ENCODE assay signal across 23 cellular contexts in the genomic region with DNA sequence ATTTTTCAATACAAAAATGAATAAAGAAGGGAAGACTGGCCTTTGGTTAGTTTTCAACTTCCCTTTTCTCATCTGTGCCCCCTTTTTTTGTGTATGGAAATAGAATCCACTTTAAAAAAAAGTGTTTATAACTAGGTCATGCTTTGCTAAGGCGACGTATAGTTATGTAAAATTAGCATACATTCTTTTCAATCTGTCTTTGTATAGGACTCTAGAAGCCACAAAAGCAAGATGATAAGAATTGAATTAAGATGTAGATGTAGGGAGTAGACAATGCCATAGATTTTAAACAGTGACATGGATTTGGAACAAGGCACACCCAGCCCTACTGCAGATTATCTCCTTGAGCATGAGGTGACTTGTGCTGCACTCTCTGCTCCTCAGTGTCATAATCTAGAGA.
DNase-seq lines count a peak whose midpoint lies in the region; ATAC-seq, FAIRE-seq and TF ChIP-seq lines count a peak whose summit lies in the region.
"Had no signal": no experiment of that assay in that cellular context is flagged by ENCODE, and none has a peak within 500 bp of the region (broad histone marks: within the 10 kb centered on the region; RNA-seq: fewer than 3 reads in every experiment).

No MANE protein-coding gene starts in this region.

- no peaks in the 10 kb centered on the region for H3K79me2 ChIP-seq in trophoblast cell (ENCODE audit: control insufficient read depth, insufficient read depth, low read length, poor library complexity)

- no peaks in the 10 kb centered on the region for H3K27me3 ChIP-seq in trophoblast cell (ENCODE audit: insufficient read depth, low read length)
- H3K27me3 ChIP-seq in gastrocnemius medialis: no peaks in the 10 kb centered on the region
- H3K27me3 ChIP-seq in upper lobe of right lung: no peaks in the 10 kb centered on the region
- H3K27me3 ChIP-seq: BE2C; BLaER1 treated with 17β-estradiol and CSF1 and Interleukin-3, amounts not matched to agents 10 nM and 100 nM had no signal

- no peak overlapping the region for H3K14ac ChIP-seq in trophoblast cell (ENCODE audit: low read length)

- H2AK5ac ChIP-seq in trophoblast cell (ENCODE audit: low read length): no peak overlapping the region

- no peaks in the 10 kb centered on the region for H3K79me1 ChIP-seq in trophoblast cell (ENCODE audit: low read length)

- H3K4me1 ChIP-seq in trophoblast cell (ENCODE audit: control insufficient read depth in 1 of 2, insufficient read depth in 2 of 2, low read length in 2 of 2): peaks cover 0 to 8% of the 10 kb centered on the region in 2 experiments
- H3K4me1 ChIP-seq in gastrocnemius medialis: no peaks in the 10 kb centered on the region
- no peaks in the 10 kb centered on the region for H3K4me1 ChIP-seq in upper lobe of right lung
- H3K4me1 ChIP-seq: A549, BE2C had no signal

- H3K4me1 Mint-ChIP-seq in naive thymus-derived CD8-positive, alpha-beta T cell: no peaks in the 10 kb centered on the region
- H3K4me1 Mint-ChIP-seq: CD8-positive, alpha-beta memory T cell had no signal

- ATAC-seq in gastrocnemius medialis (no peak), upper lobe of right lung (no peak), HG03025 (IDR thresholded peaks at IDR 0.05; ENCODE audit: low FRiP score, unreplicated experiment) (no peak)
- ATAC-seq in naive thymus-derived CD8-positive, alpha-beta T cell: no peak
- ATAC-seq: A549 had no signal

- no peak overlapping the region for H3K23ac ChIP-seq in trophoblast cell (ENCODE audit: low read length)

- no peaks in the 10 kb centered on the region for H3K9me3 Mint-ChIP-seq in naive thymus-derived CD8-positive, alpha-beta T cell
- H3K9me3 Mint-ChIP-seq: CD14-positive monocyte; CD4-positive, alpha-beta T cell; CD8-positive, alpha-beta memory T cell had no signal

- no peak overlapping the region for H3K4me2 ChIP-seq in trophoblast cell (ENCODE audit: low read length)
- H3K4me2 ChIP-seq: A549 had no signal

- H3K4me3 Mint-ChIP-seq in naive thymus-derived CD8-positive, alpha-beta T cell: no peak overlapping the region
- H3K4me3 Mint-ChIP-seq: CD14-positive monocyte; CD4-positive, alpha-beta T cell; CD8-positive, alpha-beta memory T cell had no signal

- no peak for TF ChIP-seq CTCF in D721Med (IDR thresholded peaks at IDR 0.05; ENCODE audit: insufficient read depth, missing control alignments)
- TF ChIP-seq CTCF in gastrocnemius medialis (IDR thresholded peaks at IDR 0.05 in 4 of 5, conservative IDR thresholded peaks at IDR 0.05 in 1 of 5): no peak
- no peak for TF ChIP-seq CTCF in upper lobe of right lung (IDR thresholded peaks at IDR 0.05)

- H3K36me3 ChIP-seq in trophoblast cell (ENCODE audit: control insufficient read depth in 1 of 2, insufficient read depth in 2 of 2, low read length in 2 of 2) (no peaks in the 10 kb centered on the region), gastrocnemius medialis (no peaks in the 10 kb centered on the region), upper lobe of right lung (no peaks in the 10 kb centered on the region)
- H3K36me3 ChIP-seq: BE2C; BLaER1 treated with 17β-estradiol and CSF1 and Interleukin-3, amounts not matched to agents 10 nM and 100 nM had no signal

- in situ Hi-C loops in gastrocnemius medialis (cut with MboI; ENCODE audit: low sequenced_read_pairs in 4 of 4): no loop called here

- no peak overlapping the region for H2BK12ac ChIP-seq in trophoblast cell (ENCODE audit: low read length)

- H4K91ac ChIP-seq in trophoblast cell (ENCODE audit: low read depth, low read length): no peak overlapping the region

- intact Hi-C loops in gastrocnemius medialis (cut with DNase I; ENCODE audit: low total_unique reads): no loop called here
- intact Hi-C loops in upper lobe of right lung (cut with DNase I): no loop called here

- no peaks in the 10 kb centered on the region for H3K36me3 Mint-ChIP-seq in naive thymus-derived CD8-positive, alpha-beta T cell

- POLR2A ChIA-PET in naive thymus-derived CD8-positive, alpha-beta T cell (lab: Charles Lee): no interaction called here

- H2AFZ ChIP-seq in trophoblast cell (ENCODE audit: insufficient read depth, low read length, poor library complexity): no peak overlapping the region

- DNase-seq in D721Med (ENCODE audit: insufficient read length, low spot score) (peak; percentile 8), NCI-H82 treated with DMSO at 0.1 percent for 48 hours (lab: John Stamatoyannopoulos, UW; ENCODE audit: unreplicated experiment) (peak; percentile 64), trophoblast cell (no peak), gastrocnemius medialis (no peak), upper lobe of right lung (no peak)
- no peak for DNase-seq in naive thymus-derived CD8-positive, alpha-beta T cell
- DNase-seq: 8988T; ACHN; AML-193; BE2C; CD4-positive, alpha-beta T cell; CD8-positive, alpha-beta memory T cell; DMS153; DND-41; GOT3; HCEC 1CT had no signal

- no peak overlapping the region for H4K8ac ChIP-seq in trophoblast cell (ENCODE audit: low read depth, low read length)

- no peak overlapping the region for H3K9ac ChIP-seq in trophoblast cell (ENCODE audit: low read length)
- H3K9ac ChIP-seq: BLaER1 treated with 17β-estradiol and CSF1 and Interleukin-3, amounts not matched to agents 10 nM and 100 nM had no signal

- FAIRE-seq in D721Med (lab: Jason Lieb, UNC): peak; percentile 60
- FAIRE-seq: A549, G401.6, GM12892, H54 had no signal

- no peak overlapping the region for H3K27ac Mint-ChIP-seq in naive thymus-derived CD8-positive, alpha-beta T cell
- H3K27ac Mint-ChIP-seq: CD4-positive, alpha-beta T cell; CD8-positive, alpha-beta memory T cell had no signal

- H3K4me3 ChIP-seq in trophoblast cell (ENCODE audit: low read depth, low read length): no peak overlapping the region
- no peak overlapping the region for H3K4me3 ChIP-seq in gastrocnemius medialis
- no peak overlapping the region for H3K4me3 ChIP-seq in upper lobe of right lung
- H3K4me3 ChIP-seq: A549; BLaER1 treated with 17β-estradiol and CSF1 and Interleukin-3, amounts not matched to agents 10 nM and 100 nM had no signal

- WGBS in trophoblast cell (ENCODE audit: extremely low coverage, insufficient coverage, insufficient read length): no CpG with 5 or more reads among the region's 2 CpGs

- no peak overlapping the region for H4K12ac ChIP-seq in trophoblast cell (ENCODE audit: low read depth, low read length)

- H3K27me3 Mint-ChIP-seq in naive thymus-derived CD8-positive, alpha-beta T cell: no peaks in the 10 kb centered on the region
- H3K27me3 Mint-ChIP-seq: CD4-positive, alpha-beta T cell; CD8-positive, alpha-beta memory T cell had no signal

- no peaks in the 10 kb centered on the region for H3K9me3 ChIP-seq in trophoblast cell (ENCODE audit: insufficient read depth, low read depth, low read length)
- H3K9me3 ChIP-seq in gastrocnemius medialis: no peaks in the 10 kb centered on the region
- no peaks in the 10 kb centered on the region for H3K9me3 ChIP-seq in upper lobe of right lung
- H3K9me3 ChIP-seq: A549; BE2C; BLaER1 treated with 17β-estradiol and CSF1 and Interleukin-3, amounts not matched to agents 10 nM and 100 nM had no signal

- no peak for TF ChIP-seq POLR2A in gastrocnemius medialis (IDR thresholded peaks at IDR 0.05)

- no peak overlapping the region for H3K4ac ChIP-seq in trophoblast cell (ENCODE audit: low read depth, low read length)

- no peak overlapping the region for H3K27ac ChIP-seq in trophoblast cell (ENCODE audit: low read depth, low read length)
- no peak overlapping the region for H3K27ac ChIP-seq in gastrocnemius medialis
- H3K27ac ChIP-seq in upper lobe of right lung: no peak overlapping the region
- H3K27ac ChIP-seq: A549; BLaER1 treated with 17β-estradiol and CSF1 and Interleukin-3, amounts not matched to agents 10 nM and 100 nM had no signal

- H2BK5ac ChIP-seq in trophoblast cell (ENCODE audit: low read depth, low read length, poor library complexity): no peak overlapping the region

- no peak overlapping the region for H3K18ac ChIP-seq in trophoblast cell (ENCODE audit: low read length)

- peak overlapping the region; percentile 33 for H2BK120ac ChIP-seq in trophoblast cell (ENCODE audit: insufficient read depth, low read length, poor library complexity)

Comparison
In these comparisons a context has a peak if more than half of its experiments do, and no peak if none do; other contexts are left out.
1. DNase-seq: peak in D721Med (single experiment) and NCI-H82 treated with DMSO at 0.1 percent for 48 hours (single experiment); none in trophoblast cell (0 of 2), gastrocnemius medialis (0 of 2), upper lobe of right lung (single experiment) and naive thymus-derived CD8-positive, alpha-beta T cell (0 of 10).